ENCODE assay signal across 33 cellular contexts in the genomic region with DNA sequence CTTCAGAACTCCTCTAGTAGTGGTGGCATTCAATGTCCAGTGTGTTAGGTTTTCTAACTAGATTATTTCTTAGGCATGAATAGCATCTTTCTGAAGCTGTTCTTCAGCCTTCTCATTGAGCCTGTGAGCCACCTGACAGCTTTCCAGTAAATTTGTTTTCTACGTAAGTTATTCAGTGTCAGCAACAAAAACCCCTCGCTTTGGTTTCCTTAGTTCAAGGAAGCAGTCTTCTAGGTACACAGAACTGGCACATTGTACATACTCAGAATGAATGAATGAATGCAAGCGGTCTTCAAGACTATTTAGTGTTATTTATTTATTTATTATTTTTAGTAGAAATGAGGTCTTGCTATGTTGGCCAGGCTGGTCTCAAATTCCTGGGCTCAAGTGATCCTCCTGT. TPM values are rescaled to one million over a fixed set of nuclear protein-coding genes. Genes with fewer than 3 reads are reported as not detected.
"Had no signal": no experiment of that assay in that cellular context is flagged by ENCODE, and none has a peak within 500 bp of the region (broad histone marks: within the 10 kb centered on the region; RNA-seq: fewer than 3 reads in every experiment).

No MANE protein-coding gene starts in this region.

- H3K27me3 Mint-ChIP-seq: progenitor cell of endocrine pancreas, type B pancreatic cell had no signal

- H3K4me1 ChIP-seq: left ventricle myocardium inferior, neural progenitor cell, right atrium auricular region, right lobe of liver, tibial nerve, uterus had no signal

- H3K9me3 ChIP-seq: left ventricle myocardium inferior, neutrophil, ovary, right atrium auricular region, right lobe of liver, tibial nerve, uterus had no signal

- H3K4me2 ChIP-seq: hepatocyte, neural progenitor cell, smooth muscle cell had no signal

- H3K4me3 Mint-ChIP-seq: mesothelial cell of epicardium; naive B cell; natural killer cell; nephron progenitor cell; neural progenitor cell; stimulated activated naive CD8-positive, alpha-beta T cell treated with anti-CD3 and anti-CD28 coated beads, Interleukin-15, Interleukin-2, amounts not matched to agents 100 ng/mL and 50 ng/mL, for 24 hours; type B pancreatic cell had no signal

- H3K79me2 ChIP-seq: hepatocyte had no signal

- H3K27ac Mint-ChIP-seq: mesothelial cell of epicardium; naive B cell; natural killer cell; nephron progenitor cell; neural progenitor cell; progenitor cell of endocrine pancreas; stimulated activated naive CD8-positive, alpha-beta T cell treated with anti-CD3 and anti-CD28 coated beads, Interleukin-15, Interleukin-2, amounts not matched to agents 100 ng/mL and 50 ng/mL, for 24 hours; type B pancreatic cell had no signal

- H3K27me3 ChIP-seq: hepatocyte, neural progenitor cell, neutrophil, ovary, right atrium auricular region, right lobe of liver, tibial nerve, uterus had no signal

- H2AFZ ChIP-seq: hepatocyte, neural progenitor cell had no signal

- H3K36me3 ChIP-seq: left ventricle myocardium inferior, neural progenitor cell, neutrophil, ovary, right atrium auricular region, right lobe of liver, tibial nerve, uterus had no signal

- H3K4me3 ChIP-seq: hepatocyte, left ventricle myocardium inferior, lung, neural progenitor cell, ovary, right atrium auricular region, right lobe of liver, smooth muscle cell, tibial nerve, uterus had no signal

- H3K9me3 Mint-ChIP-seq: natural killer cell, nephron progenitor cell, neural progenitor cell had no signal

- H3K27ac ChIP-seq: hepatocyte, left ventricle myocardium inferior, neural progenitor cell, neutrophil, ovary, right atrium auricular region, right lobe of liver, tibial nerve, uterus had no signal

- DNase-seq: islet precursor cell; left ventricle myocardium inferior; mesendoderm; naive B cell; natural killer cell; nephron progenitor cell; occipital lobe; ovary; right lobe of liver; stimulated activated CD4-positive, alpha-beta T cell treated with anti-CD3 and anti-CD28 coated beads, Interleukin-15, amount 100 ng/mL, for 24 hours; stimulated activated CD4-positive, alpha-beta T cell treated with anti-CD3 and anti-CD28 coated beads, Interleukin-2, amount 100 ng/mL, for 24 hours; stimulated activated CD4-positive, alpha-beta T cell treated with anti-CD3 and anti-CD28 coated beads, Interleukin-4, amount 100 ng/mL, for 1 hour; stimulated activated naive CD4-positive, alpha-beta T cell; uterus had no signal

- H3K36me3 Mint-ChIP-seq: mesothelial cell of epicardium, naive B cell, natural killer cell, neural progenitor cell, type B pancreatic cell had no signal

- ATAC-seq: natural killer cell, right lobe of liver had no signal

- H3K4me1 Mint-ChIP-seq: mesothelial cell of epicardium, naive B cell, natural killer cell, nephron progenitor cell, neural progenitor cell had no signal

RNA-seq across cellular contexts. Expression of gene DRD3, which starts 44.9 kb away (rescaled TPM):
- total RNA-seq: hepatocyte, kidney epithelial cell, left ventricle myocardium inferior, lower leg skin, lung, mesothelial cell of epicardium, mononuclear cell, natural killer cell, occipital lobe, ovary, progenitor cell of endocrine pancreas, pulmonary artery endothelial cell, renal cortical epithelial cell, right atrium auricular region, right lobe of liver, skeletal muscle tissue, smooth muscle cell, subcutaneous adipose tissue, tibial nerve, ureter, uterus had no signal
